27 cellular contexts compared by ENCODE assay signal in the genomic region with DNA sequence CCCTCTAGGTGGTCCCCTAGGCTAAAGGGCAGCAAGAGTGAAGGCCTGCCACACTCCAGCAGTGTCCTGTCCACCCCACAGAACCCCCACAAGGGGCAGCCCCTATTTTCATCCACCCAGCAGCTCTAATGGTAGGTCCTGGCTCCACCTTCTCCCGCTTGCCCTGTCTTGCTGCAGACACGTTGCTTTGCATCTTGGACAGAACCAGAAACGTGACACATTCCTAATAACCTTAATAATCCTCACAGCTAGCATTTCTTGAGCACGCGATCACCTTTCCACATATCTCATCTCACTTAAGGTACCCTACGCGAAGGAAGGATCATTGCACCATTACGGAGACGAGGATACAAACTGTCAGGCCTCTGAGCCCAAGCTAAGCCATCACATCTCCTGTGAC.
"Had no signal": no experiment of that assay in that cellular context is flagged by ENCODE, and none has a peak within 500 bp of the region (broad histone marks: within the 10 kb centered on the region; RNA-seq: fewer than 3 reads in every experiment).

No MANE protein-coding gene starts in this region.

- H3K9me3 ChIP-seq: heart left ventricle, left ventricle myocardium inferior, mucosa of descending colon, pancreas, prostate gland, sigmoid colon, spleen, suprapubic skin, thoracic aorta, tibial artery, upper lobe of right lung had no signal

- H3K27me3 ChIP-seq: heart left ventricle, hepatocyte, pancreas, sigmoid colon, suprapubic skin, tibial artery, upper lobe of right lung had no signal

- H3K27ac ChIP-seq: heart left ventricle, hepatocyte, left ventricle myocardium inferior, pancreas, prostate gland, sigmoid colon, spleen, suprapubic skin, thoracic aorta, tibial artery, upper lobe of right lung had no signal

- H3K9me3 Mint-ChIP-seq: natural killer cell treated with Interleukin-12 subunit alpha and Interleukin-12 subunit beta and Interleukin-15 and Interleukin-18, amount 100 ng/mL, for 72 hours; stimulated activated effector memory CD8-positive, alpha-beta T cell treated with anti-CD3 and anti-CD28 coated beads, Interleukin-12 subunit alpha, Interleukin-12 subunit beta, amount 100 ng/mL, for 72 hours; stimulated activated naive CD8-positive, alpha-beta T cell treated with anti-CD3 and anti-CD28 coated beads, Interleukin-15, Interleukin-2, amounts not matched to agents 100 ng/mL and 50 ng/mL, for 24 hours had no signal

- H3K4me1 Mint-ChIP-seq: naive thymus-derived CD4-positive, alpha-beta T cell; stimulated activated effector memory CD8-positive, alpha-beta T cell treated with anti-CD3 and anti-CD28 coated beads, Interleukin-12 subunit alpha, Interleukin-12 subunit beta, amount 100 ng/mL, for 72 hours had no signal

- H2AFZ ChIP-seq: hepatocyte had no signal

- FAIRE-seq: pancreas, small intestine, urothelium cell line had no signal

- H3K36me3 ChIP-seq: heart left ventricle, left ventricle myocardium inferior, pancreas, prostate gland, sigmoid colon, spleen, suprapubic skin, thoracic aorta, tibial artery, upper lobe of right lung had no signal

- H3K4me3 Mint-ChIP-seq: naive thymus-derived CD4-positive, alpha-beta T cell; natural killer cell treated with Interleukin-12 subunit alpha and Interleukin-12 subunit beta and Interleukin-15 and Interleukin-18, amount 100 ng/mL, for 72 hours; stimulated activated effector memory CD8-positive, alpha-beta T cell treated with anti-CD3 and anti-CD28 coated beads, Interleukin-12 subunit alpha, Interleukin-12 subunit beta, amount 100 ng/mL, for 72 hours; stimulated activated naive CD8-positive, alpha-beta T cell treated with anti-CD3 and anti-CD28 coated beads, Interleukin-15, Interleukin-2, amounts not matched to agents 100 ng/mL and 50 ng/mL, for 24 hours had no signal

- ATAC-seq: heart left ventricle; mucosa of descending colon; naive thymus-derived CD4-positive, alpha-beta T cell; natural killer cell treated with Interleukin-12 subunit alpha and Interleukin-12 subunit beta and Interleukin-15 and Interleukin-18, amount 100 ng/mL, for 72 hours; pancreas; right cardiac atrium; stimulated activated effector memory CD8-positive, alpha-beta T cell treated with anti-CD3 and anti-CD28 coated beads, Interleukin-12 subunit alpha, Interleukin-12 subunit beta, amount 100 ng/mL, for 72 hours; upper lobe of right lung had no signal

- DNase-seq: heart left ventricle; left ventricle myocardium inferior; mesendoderm; midbrain; mucosa of descending colon; naive thymus-derived CD4-positive, alpha-beta T cell; nucleus accumbens; pancreas; posterior cingulate gyrus; retina; right cardiac atrium; sigmoid colon; small intestine; spleen; stimulated activated CD4-positive, alpha-beta T cell treated with anti-CD3 and anti-CD28 coated beads, Interleukin-4, amount 100 ng/mL, for 24 hours; stimulated activated naive CD4-positive, alpha-beta T cell; tibial artery; upper lobe of right lung had no signal

- H3K27ac Mint-ChIP-seq: natural killer cell treated with Interleukin-12 subunit alpha and Interleukin-12 subunit beta and Interleukin-15 and Interleukin-18, amount 100 ng/mL, for 72 hours; stimulated activated effector memory CD8-positive, alpha-beta T cell treated with anti-CD3 and anti-CD28 coated beads, Interleukin-12 subunit alpha, Interleukin-12 subunit beta, amount 100 ng/mL, for 72 hours; stimulated activated naive CD8-positive, alpha-beta T cell treated with anti-CD3 and anti-CD28 coated beads, Interleukin-15, Interleukin-2, amounts not matched to agents 100 ng/mL and 50 ng/mL, for 24 hours had no signal

- H3K4me2 ChIP-seq: hepatocyte had no signal

- H3K36me3 Mint-ChIP-seq: naive thymus-derived CD4-positive, alpha-beta T cell; natural killer cell treated with Interleukin-12 subunit alpha and Interleukin-12 subunit beta and Interleukin-15 and Interleukin-18, amount 100 ng/mL, for 72 hours; stimulated activated effector memory CD8-positive, alpha-beta T cell treated with anti-CD3 and anti-CD28 coated beads, Interleukin-12 subunit alpha, Interleukin-12 subunit beta, amount 100 ng/mL, for 72 hours had no signal

- H3K4me3 ChIP-seq: heart left ventricle, hepatocyte, left ventricle myocardium inferior, lung, mucosa of descending colon, pancreas, prostate gland, sigmoid colon, spleen, suprapubic skin, thoracic aorta, tibial artery, upper lobe of right lung had no signal

- H3K79me2 ChIP-seq: hepatocyte had no signal

- H3K4me1 ChIP-seq: pancreas, prostate gland, spleen, upper lobe of right lung had no signal
